Comparison of ENCODE assay signal across 10 cellular contexts in genomic region chr2:10935953-10936942, GRCh38. TPM values are rescaled to one million over a fixed set of nuclear protein-coding genes. Genes with fewer than 3 reads are reported as not detected.
A peak's percentile ranks its signal among the peaks of the same experiment; 100 is the strongest.
DNase-seq lines count a peak whose midpoint lies in the region; ATAC-seq and TF ChIP-seq lines count a peak whose summit lies in the region.
"Had no signal": no experiment of that assay in that cellular context is flagged by ENCODE, and none has a peak within 500 bp of the region (broad histone marks: within the 10 kb centered on the region; RNA-seq: fewer than 3 reads in every experiment).

No MANE protein-coding gene starts in this region.

- H3K27ac Mint-ChIP-seq in GM23338 (peak overlapping the region; percentile 76), endodermal cell (peak overlapping the region; percentile 29), neural progenitor cell (peak overlapping the region; percentile 36)
- H3K27ac Mint-ChIP-seq: activated naive CD8-positive, alpha-beta T cell; stimulated activated memory B cell treated with anti-CD40 and anti-IgM and Interleukin-4, amounts not matched to agents 10 μg/mL and 1 μg/mL and 100 μg/mL, for 72 hours had no signal

- TF ChIP-seq CTCF in GM23338 (conservative IDR thresholded peaks at IDR 0.05; ENCODE audit: low read depth in 2 of 2), result no peak
- peak; percentile 10 for TF ChIP-seq CTCF in endodermal cell (conservative IDR thresholded peaks at IDR 0.05)
- no peak for TF ChIP-seq CTCF in neural progenitor cell (IDR thresholded peaks at IDR 0.05)
- TF ChIP-seq CTCF in thyroid gland (IDR thresholded peaks at IDR 0.05), result no peak

- DNase-seq in GM23338 (ENCODE audit: low spot score), result peak; percentile 62
- peak; percentile 97 for DNase-seq in NCI-H460 (ENCODE audit: extremely low read depth, low read depth)
- peak; percentile 87 for DNase-seq in endodermal cell
- no peak for DNase-seq in neural progenitor cell (ENCODE audit: low spot score)
- no peak for DNase-seq in activated T-cell treated with anti-CD3 and anti-CD28 coated beads, Interleukin-2, amount 50 U/mL, for 48 hours
- DNase-seq in thyroid gland, result no peak
- no peak for DNase-seq in KBM-7

- H3K4me3 Mint-ChIP-seq in GM23338 (no peak overlapping the region; the same call in 2 of the 3 replicates), endodermal cell (no peak overlapping the region), neural progenitor cell (peak overlapping the region; percentile 16)
- H3K4me3 Mint-ChIP-seq: activated naive CD8-positive, alpha-beta T cell; stimulated activated memory B cell treated with anti-CD40 and anti-IgM and Interleukin-4, amounts not matched to agents 10 μg/mL and 1 μg/mL and 100 μg/mL, for 72 hours had no signal

- H3K27me3 ChIP-seq in GM23338 (ENCODE audit: insufficient read depth), result no peaks in the 10 kb centered on the region
- H3K27me3 ChIP-seq in endodermal cell (ENCODE audit: control insufficient read depth, insufficient read depth, low read length, poor library complexity, severe bottlenecking), result no peaks in the 10 kb centered on the region
- H3K27me3 ChIP-seq in neural progenitor cell, result no peaks in the 10 kb centered on the region
- H3K27me3 ChIP-seq in thyroid gland, result no peaks in the 10 kb centered on the region

- no peak overlapping the region for H3K9ac ChIP-seq in endodermal cell (ENCODE audit: extremely low read depth, low read length, poor library complexity, severe bottlenecking)
- no peak overlapping the region for H3K9ac ChIP-seq in neural progenitor cell

- in situ Hi-C loops in KBM-7 (cut with MboI; ENCODE audit: low pct_unique_long_range_greater_than_20kb, low sequenced_read_pairs), result no loop called here

- intact Hi-C loops in thyroid gland (cut with DNase I), result no loop called here

- H3K79me2 ChIP-seq in GM23338 (replicated peaks; ENCODE audit: insufficient read depth) (no peaks in the 10 kb centered on the region), neural progenitor cell (ENCODE audit: low read depth) (no peaks in the 10 kb centered on the region)

- ATAC-seq in GM23338, result peak; percentile 38
- ATAC-seq in GM21515 (IDR thresholded peaks at IDR 0.05; ENCODE audit: unreplicated experiment), result no peak
- ATAC-seq: stimulated activated memory B cell treated with anti-CD40 and anti-IgM and Interleukin-4, amounts not matched to agents 10 μg/mL and 1 μg/mL and 100 μg/mL, for 72 hours had no signal

- H2AFZ ChIP-seq in GM23338 (no peak overlapping the region), neural progenitor cell (replicated peaks) (no peak overlapping the region)

- 45 to 73% methylated on average over 11 to 17 of the region's 17 CpGs for WGBS in endodermal cell (ENCODE audit: insufficient coverage in 1 of 2, insufficient read length in 1 of 2), 2 experiments
- WGBS in thyroid gland, 2 donors, result 71 to 76% methylated on average over 17 of the region's 17 CpGs

- peaks cover 26% of the 10 kb centered on the region for H3K9me3 ChIP-seq in endodermal cell (ENCODE audit: control insufficient read depth, low read length)
- H3K9me3 ChIP-seq in neural progenitor cell (ENCODE audit: low read depth), result no peaks in the 10 kb centered on the region
- no peaks in the 10 kb centered on the region for H3K9me3 ChIP-seq in thyroid gland

- H3K36me3 ChIP-seq in GM23338 (ENCODE audit: insufficient read depth), result peaks cover 4% of the 10 kb centered on the region; the same call in 1 of the 2 replicates
- no peaks in the 10 kb centered on the region for H3K36me3 ChIP-seq in endodermal cell (ENCODE audit: control insufficient read depth, insufficient read depth, low read length)
- no peaks in the 10 kb centered on the region for H3K36me3 ChIP-seq in neural progenitor cell
- no peaks in the 10 kb centered on the region for H3K36me3 ChIP-seq in thyroid gland

- peaks cover 17% of the 10 kb centered on the region for H3K4me1 ChIP-seq in GM23338 (ENCODE audit: insufficient read depth)
- H3K4me1 ChIP-seq in endodermal cell (ENCODE audit: control insufficient read depth, insufficient read depth, low read length), result no peaks in the 10 kb centered on the region
- no peaks in the 10 kb centered on the region for H3K4me1 ChIP-seq in neural progenitor cell
- H3K4me1 ChIP-seq in thyroid gland, result no peaks in the 10 kb centered on the region

- no peak overlapping the region for H3K4me3 ChIP-seq in GM23338
- H3K4me3 ChIP-seq in endodermal cell (ENCODE audit: low read length), result peak overlapping the region; percentile 22
- no peak overlapping the region for H3K4me3 ChIP-seq in neural progenitor cell
- no peak overlapping the region for H3K4me3 ChIP-seq in thyroid gland (replicated peaks in 1 of 3)

- H3K4me2 ChIP-seq in GM23338 (0 out of 2 replicates have a peak overlapping the region, but pooled peaks have one; percentile 25), neural progenitor cell (no peak overlapping the region)

- TF ChIP-seq POLR2A in thyroid gland (IDR thresholded peaks at IDR 0.05), result no peak

- no peaks in the 10 kb centered on the region for H3F3A ChIP-seq in GM23338 (replicated peaks; ENCODE audit: low read depth)
- H3F3A ChIP-seq in neural progenitor cell (ENCODE audit: low read depth), result no peaks in the 10 kb centered on the region

- H3K9me3 Mint-ChIP-seq in GM23338 (peaks cover 21% of the 10 kb centered on the region), endodermal cell (peaks cover 32% of the 10 kb centered on the region), neural progenitor cell (peaks cover 7% of the 10 kb centered on the region)

- H4K20me1 ChIP-seq in GM23338 (replicated peaks; ENCODE audit: insufficient read depth), result no peaks in the 10 kb centered on the region
- H4K20me1 ChIP-seq in neural progenitor cell (ENCODE audit: low read depth), result no peaks in the 10 kb centered on the region

- no peaks in the 10 kb centered on the region for H3K9me2 ChIP-seq in GM23338 (ENCODE audit: insufficient read depth)

- H3K36me3 Mint-ChIP-seq in GM23338 (ENCODE audit: low read depth), result peaks cover 11% of the 10 kb centered on the region
- no peaks in the 10 kb centered on the region for H3K36me3 Mint-ChIP-seq in endodermal cell (ENCODE audit: low read depth)
- H3K36me3 Mint-ChIP-seq in neural progenitor cell, result no peaks in the 10 kb centered on the region
- H3K36me3 Mint-ChIP-seq: activated naive CD8-positive, alpha-beta T cell; stimulated activated memory B cell treated with anti-CD40 and anti-IgM and Interleukin-4, amounts not matched to agents 10 μg/mL and 1 μg/mL and 100 μg/mL, for 72 hours had no signal

- H3K4me1 Mint-ChIP-seq in GM23338 (peaks cover 25% of the 10 kb centered on the region), endodermal cell (peaks cover 19% of the 10 kb centered on the region), neural progenitor cell (peaks cover 50% of the 10 kb centered on the region)
- H3K4me1 Mint-ChIP-seq: stimulated activated memory B cell treated with anti-CD40 and anti-IgM and Interleukin-4, amounts not matched to agents 10 μg/mL and 1 μg/mL and 100 μg/mL, for 72 hours had no signal

- H3K27me3 Mint-ChIP-seq in GM23338 (ENCODE audit: insufficient read depth, low read depth, poor library complexity) (peaks cover 17% of the 10 kb centered on the region), endodermal cell (ENCODE audit: insufficient read depth) (peaks cover 8% of the 10 kb centered on the region), neural progenitor cell (ENCODE audit: insufficient read depth, low read depth) (peaks cover 17% of the 10 kb centered on the region)

- no peak overlapping the region for H3K27ac ChIP-seq in GM23338 (ENCODE audit: low read depth)
- no peak overlapping the region for H3K27ac ChIP-seq in endodermal cell (ENCODE audit: low read depth, low read length)
- H3K27ac ChIP-seq in neural progenitor cell, result no peak overlapping the region
- H3K27ac ChIP-seq in thyroid gland, result no peak overlapping the region

TF ChIP-seq in GM23338, 12 proteins besides CTCF, POLR2A, EP300 and RAD21:
- peak; percentile 51 for TF ChIP-seq ZNF331 (CRISPR knock-in tag; IDR thresholded peaks at IDR 0.05; ENCODE audit: low read depth)
- TF ChIP-seq REST (IDR thresholded peaks at IDR 0.05; ENCODE audit: unreplicated experiment), result no peak

RNA-seq across cellular contexts. Expression of gene KCNF1, which starts 24.5 kb away (rescaled TPM):
- 0.70 and 1.5 TPM in 2 replicates for total RNA-seq in GM23338 (2014; rRNA removed; shearing (Covaris generic))
- polyA plus RNA-seq in GM23338 (2016; fragmentation: Nextera tagmentation; extraction: Ambion mirVana), result 0.11 and 0.19 TPM in 2 replicates
- 1.6 and 2.3 TPM in 2 replicates for total RNA-seq in NCI-H460 (2014; rRNA removed; shearing (Covaris generic))
- polyA plus RNA-seq in NCI-H460 (2014; cell fraction: nucleus; rRNA removed), result 2.0 and 2.6 TPM in 2 replicates
- total RNA-seq in endodermal cell (10 to 100 TPM in 1 of 2 donors, 1 to 10 TPM in 1; 5.2 to 17.0 TPM), neural progenitor cell (ENCODE audit: low replicate concordance) (0.15 TPM in 1 of 2 replicates, not detected in the other), thyroid gland (not detected)
- polyA plus RNA-seq in endodermal cell (2013, experiment 1 of 2), result 3.5 TPM
- 4.1 TPM for polyA plus RNA-seq in endodermal cell (2013, experiment 2 of 2)

Comparison
In these comparisons a context has a peak if more than half of its experiments do, and no peak if none do; other contexts are left out.
1. DNase-seq: peak in GM23338 (single experiment), NCI-H460 (single experiment) and endodermal cell (single experiment); none in neural progenitor cell (single experiment), activated T-cell treated with anti-CD3 and anti-CD28 coated beads, Interleukin-2, amount 50 U/mL, for 48 hours (0 of 2), thyroid gland (0 of 2) and KBM-7 (single experiment).
2. Peak in every context shown above with its lines, with median percentiles within 50 percentile points of each other: H3K27ac Mint-ChIP-seq.